Comparison of ENCODE assay signal across 13 cellular contexts in genomic region chr2:217904614-217904965, GRCh38.
DNase-seq lines count a peak whose midpoint lies in the region; ATAC-seq, FAIRE-seq and TF ChIP-seq lines count a peak whose summit lies in the region.
"Had no signal": no experiment of that assay in that cellular context is flagged by ENCODE, and none has a peak within 500 bp of the region (broad histone marks: within the 10 kb centered on the region; RNA-seq: fewer than 3 reads in every experiment).

No MANE protein-coding gene starts in this region.

- no peak overlapping the region for H2BK5ac ChIP-seq in mesendoderm (ENCODE audit: low read length)

- H3K4me2 ChIP-seq in HepG2 (ENCODE audit: low read depth, low read length) (peak overlapping the region; percentile 69), mesendoderm (ENCODE audit: low read length) (no peak overlapping the region)

- TF ChIP-seq POLR2A in HepG2 (IDR thresholded peaks at IDR 0.05; ENCODE audit: insufficient read depth in 1 of 2, low read depth in 2 of 2, low read length in 2 of 2) (no peak), gastrocnemius medialis (IDR thresholded peaks at IDR 0.05) (no peak)

- H3K36me3 ChIP-seq in HepG2 (replicated peaks in 1 of 2; ENCODE audit: control insufficient read depth in 1 of 2, insufficient read depth in 2 of 2, low read length in 2 of 2) (no peaks in the 10 kb centered on the region; a peak in 1 of 5 replicates), gastrocnemius medialis (no peaks in the 10 kb centered on the region), mesendoderm (ENCODE audit: control insufficient read depth, insufficient read depth, low read length) (no peaks in the 10 kb centered on the region)

- H3K79me1 ChIP-seq in mesendoderm (ENCODE audit: low read length) = no peaks in the 10 kb centered on the region

- no peaks in the 10 kb centered on the region for H4K20me1 ChIP-seq in HepG2 (ENCODE audit: insufficient read depth, low read length)

- no peak overlapping the region for H3K18ac ChIP-seq in mesendoderm (ENCODE audit: low read length)

- TF ChIP-seq CTCF in HepG2 (CRISPR knock-in tag; IDR thresholded peaks at IDR 0.05) (no peak), gastrocnemius medialis (IDR thresholded peaks at IDR 0.05 in 4 of 5, conservative IDR thresholded peaks at IDR 0.05 in 1 of 5) (no peak)

- H2BK15ac ChIP-seq in mesendoderm (replicated peaks; ENCODE audit: low read depth) = no peak overlapping the region

- no peak overlapping the region for H2BK120ac ChIP-seq in mesendoderm (ENCODE audit: low read depth, low read length)

- no TSS peak for BruUV-seq in HepG2 (replicated peaks; lab: Mats Ljungman, UMichigan)

- H4K8ac ChIP-seq in mesendoderm (ENCODE audit: low read depth, low read length) = no peak overlapping the region

- in situ Hi-C loops in HepG2 (cut with HindIII; ENCODE audit: extremely low pct_ligation_motif_present, low pct_unique_long_range_greater_than_20kb) = no loop called here
- in situ Hi-C loops in gastrocnemius medialis (cut with MboI; ENCODE audit: low sequenced_read_pairs in 4 of 4) = no loop called here

- no peak for FAIRE-seq in HepG2 (lab: Jason Lieb, UNC)

- no peak overlapping the region for H4K5ac ChIP-seq in mesendoderm (ENCODE audit: low read length)

- no peak overlapping the region for H3K4me3 ChIP-seq in HepG2 (replicated peaks in 1 of 3; ENCODE audit: insufficient read depth in 1 of 3, low read depth in 2 of 3, low read length in 3 of 3)
- peak overlapping the region; percentile 1 to 13 (median 2) for H3K4me3 ChIP-seq in gastrocnemius medialis
- H3K4me3 ChIP-seq in mesendoderm (ENCODE audit: low read length) = no peak overlapping the region

- H2AFZ ChIP-seq in HepG2 (ENCODE audit: low read length) = no peak overlapping the region

- TF ChIP-seq EP300 in HepG2 (IDR thresholded peaks at IDR 0.05; ENCODE audit: low read depth in 2 of 2, low read length in 2 of 2) (no peak), HepG2 (CRISPR knock-in tag; IDR thresholded peaks at IDR 0.05; ENCODE audit: borderline replicate concordance) (no peak)

- CTCF ChIA-PET in HepG2 (lab: Yijun Ruan, JAX; ENCODE audit: low intra/inter-chr PET ratio, low total read pairs) = no interaction called here

- POLR2A ChIA-PET in HepG2 (lab: Yijun Ruan, JAX) = no interaction called here

- intact Hi-C loops in Right ventricle myocardium superior (cut with DNase I) (loop anchor here (5.0 kb wide), 1 partner anchor 33 kb away; no protein-coding TSS in a partner anchor), cardiac septum (cut with DNase I) (loop anchor here (2.0 to 5.0 kb wide), 2 partner anchors 16 to 83 kb away; no protein-coding TSS in a partner anchor), HepG2 (cut with micrococcal nuclease; ENCODE audit: unreplicated experiment) (loop anchor here (5.0 kb wide), 2 partner anchors 38 to 117 kb away; no protein-coding TSS in a partner anchor), gastrocnemius medialis (cut with DNase I; ENCODE audit: low total_unique reads) (loop anchor here (5.0 to 10.0 kb wide), 3 partner anchors 380 to 1210 kb away; partner anchors contain the start of gene IGFBP5)

- 63% methylated on average over 5 of the region's 5 CpGs for WGBS in HepG2 (ENCODE audit: low lambda C conversion rate)
- no CpG with 5 or more reads among the region's 5 CpGs for WGBS in mesendoderm (ENCODE audit: extremely low coverage, insufficient coverage, low lambda C conversion rate)

- peak; percentile 2 for ATAC-seq in Right ventricle myocardium superior (ENCODE audit: poor library complexity)
- ATAC-seq in HepG2 = no peak
- no peak for ATAC-seq in gastrocnemius medialis
- ATAC-seq in GM19452 (IDR thresholded peaks at IDR 0.05; ENCODE audit: unreplicated experiment) = no peak
- ATAC-seq: Panc1 had no signal

- no peak overlapping the region for H2AK5ac ChIP-seq in mesendoderm (ENCODE audit: low read length)

- H3K79me2 ChIP-seq in HepG2 (ENCODE audit: insufficient read depth, low read length) = peaks cover 17% of the 10 kb centered on the region
- no peaks in the 10 kb centered on the region for H3K79me2 ChIP-seq in mesendoderm (ENCODE audit: control insufficient read depth, insufficient read depth, low read length)

- H3K27ac ChIP-seq in HepG2 (ENCODE audit: extremely low read length, insufficient read depth, low read length) (peak overlapping the region; percentile 89), gastrocnemius medialis (peak overlapping the region; percentile 87 to 94 (median 92)), mesendoderm (ENCODE audit: low read depth, low read length) (no peak overlapping the region)

- no peak overlapping the region for H3K4ac ChIP-seq in mesendoderm (ENCODE audit: low read depth, low read length)

- H3K4me1 ChIP-seq in HepG2 (ENCODE audit: insufficient read depth, low read length) (peaks cover 82% of the 10 kb centered on the region), gastrocnemius medialis (peaks cover 86 to 94% of the 10 kb centered on the region in 2 donors), mesendoderm (ENCODE audit: control insufficient read depth, low read depth, low read length) (no peaks in the 10 kb centered on the region)

- H3K27me3 ChIP-seq in HepG2 (ENCODE audit: control insufficient read depth in 1 of 2, insufficient read depth in 2 of 2, low read length in 2 of 2) (no peaks in the 10 kb centered on the region), gastrocnemius medialis (no peaks in the 10 kb centered on the region), mesendoderm (ENCODE audit: insufficient read depth, low read length, poor library complexity) (no peaks in the 10 kb centered on the region)

- peak; percentile 47 for DNase-seq in Right ventricle myocardium superior
- no peak for DNase-seq in cardiac septum (ENCODE audit: low spot score)
- no peak for DNase-seq in HepG2 (ENCODE audit: low spot score)
- no peak for DNase-seq in gastrocnemius medialis
- no peak for DNase-seq in HK-2 (ENCODE audit: unreplicated experiment)
- DNase-seq in LoVo (ENCODE audit: low spot score) = no peak
- DNase-seq in mesendoderm = no peak
- DNase-seq: activated CD4-positive, alpha-beta memory T cell treated with anti-CD3 and anti-CD28 coated beads, Interleukin-2, amount 10 ng/mL, durations not matched to agents 7 days and 5 days; activated gamma-delta T cell treated with Interleukin-2 at 50 U/mL for 16 hours; stimulated activated naive CD4-positive, alpha-beta T cell; T-helper 9 cell had no signal

- no peak overlapping the region for H3K56ac ChIP-seq in mesendoderm (ENCODE audit: low read length)

- H3K9ac ChIP-seq in HepG2 (ENCODE audit: insufficient read depth, low read depth, low read length) (peak overlapping the region; percentile 62; the same call in 1 of the 2 replicates), mesendoderm (ENCODE audit: low read length) (no peak overlapping the region)

- H3K23ac ChIP-seq in mesendoderm (ENCODE audit: low read length) = no peak overlapping the region

- no peaks in the 10 kb centered on the region for H3K9me3 ChIP-seq in HepG2 (ENCODE audit: low read length)
- H3K9me3 ChIP-seq in gastrocnemius medialis = no peaks in the 10 kb centered on the region

- no peak for TF ChIP-seq RAD21 in HepG2 (CRISPR knock-in tag; IDR thresholded peaks at IDR 0.05)

TF ChIP-seq in HepG2, 621 proteins besides CTCF, POLR2A, EP300 and RAD21 (continues in another document):
- TF ChIP-seq ETV5 (CRISPR knock-in tag; IDR thresholded peaks at IDR 0.05; ENCODE audit: borderline replicate concordance) (no peak), ZSCAN12 (CRISPR knock-in tag; IDR thresholded peaks at IDR 0.05) (no peak), ATAD3A (CRISPR knock-in tag; IDR thresholded peaks at IDR 0.05) (no peak), ZNF180 (CRISPR knock-in tag; IDR thresholded peaks at IDR 0.05; ENCODE audit: borderline replicate concordance, low read depth) (no peak), KDM5A (IDR thresholded peaks at IDR 0.05; ENCODE audit: borderline replicate concordance, low read length) (no peak), STAT6 (CRISPR knock-in tag; IDR thresholded peaks at IDR 0.05; ENCODE audit: borderline replicate concordance) (no peak), ZNF572 (CRISPR knock-in tag; IDR thresholded peaks at IDR 0.05) (peak; percentile 35; the same call in 1 of the 2 replicates), NR3C1 (CRISPR knock-in tag; IDR thresholded peaks at IDR 0.05) (no peak), ATF3 (CRISPR knock-in tag; IDR thresholded peaks at IDR 0.05) (no peak), PITX1 (CRISPR knock-in tag; IDR thresholded peaks at IDR 0.05) (no peak)
- TF ChIP-seq, protein P1, sequence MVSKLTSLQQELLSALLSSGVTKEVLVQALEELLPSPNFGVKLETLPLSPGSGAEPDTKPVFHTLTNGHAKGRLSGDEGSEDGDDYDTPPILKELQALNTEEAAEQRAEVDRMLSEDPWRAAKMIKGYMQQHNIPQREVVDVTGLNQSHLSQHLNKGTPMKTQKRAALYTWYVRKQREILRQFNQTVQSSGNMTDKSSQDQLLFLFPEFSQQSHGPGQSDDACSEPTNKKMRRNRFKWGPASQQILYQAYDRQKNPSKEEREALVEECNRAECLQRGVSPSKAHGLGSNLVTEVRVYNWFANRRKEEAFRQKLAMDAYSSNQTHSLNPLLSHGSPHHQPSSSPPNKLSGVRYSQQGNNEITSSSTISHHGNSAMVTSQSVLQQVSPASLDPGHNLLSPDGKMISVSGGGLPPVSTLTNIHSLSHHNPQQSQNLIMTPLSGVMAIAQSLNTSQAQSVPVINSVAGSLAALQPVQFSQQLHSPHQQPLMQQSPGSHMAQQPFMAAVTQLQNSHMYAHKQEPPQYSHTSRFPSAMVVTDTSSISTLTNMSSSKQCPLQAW (CRISPR knock-in tag; IDR thresholded peaks at IDR 0.05) = peak; percentile 86

Comparison
In these comparisons a context has a peak if more than half of its experiments do, and no peak if none do; other contexts are left out.
1. H3K4me3 ChIP-seq: peak in gastrocnemius medialis (4 of 4); none in HepG2 (0 of 3) and mesendoderm (single experiment).